In genomic region chr4:137804906-137805511, GRCh38 we compare ENCODE assay signal across 1 cellular context.
TF ChIP-seq lines count a peak whose summit lies in the region.

No MANE protein-coding gene starts in this region.

TF ChIP-seq in H1, 55 proteins besides CTCF, POLR2A, EP300 and RAD21:
- no peak for TF ChIP-seq JUN (IDR thresholded peaks at IDR 0.05; ENCODE audit: low read depth, low read length)
- TF ChIP-seq CBX5 (IDR thresholded peaks at IDR 0.05; ENCODE audit: low read depth, low read length), result no peak
- no peak for TF ChIP-seq HDAC2 (IDR thresholded peaks at IDR 0.05; ENCODE audit: borderline replicate concordance in 1 of 2, low read depth in 2 of 2, low read length in 2 of 2)
- no peak for TF ChIP-seq BRCA1 (IDR thresholded peaks at IDR 0.05; ENCODE audit: low read depth, low read length)
- TF ChIP-seq SP4 (IDR thresholded peaks at IDR 0.05; ENCODE audit: low read length), result no peak
- TF ChIP-seq CHD1 (IDR thresholded peaks at IDR 0.05; ENCODE audit: low read depth, low read length), result no peak
- no peak for TF ChIP-seq GTF2F1 (IDR thresholded peaks at IDR 0.05; ENCODE audit: borderline replicate concordance, low read depth, low read length)
- TF ChIP-seq GABPA (IDR thresholded peaks at IDR 0.05; ENCODE audit: borderline replicate concordance, insufficient read depth, low read length), result no peak
- no peak for TF ChIP-seq SP2 (IDR thresholded peaks at IDR 0.05; ENCODE audit: low read length)
- no peak for TF ChIP-seq RFX5 (IDR thresholded peaks at IDR 0.05; ENCODE audit: borderline replicate concordance, low read depth, low read length)
- TF ChIP-seq, protein P1, sequence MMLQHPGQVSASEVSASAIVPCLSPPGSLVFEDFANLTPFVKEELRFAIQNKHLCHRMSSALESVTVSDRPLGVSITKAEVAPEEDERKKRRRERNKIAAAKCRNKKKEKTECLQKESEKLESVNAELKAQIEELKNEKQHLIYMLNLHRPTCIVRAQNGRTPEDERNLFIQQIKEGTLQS (IDR thresholded peaks at IDR 0.05; ENCODE audit: insufficient read depth, low read depth, low read length), result no peak
- TF ChIP-seq FOSL1 (IDR thresholded peaks at IDR 0.05; ENCODE audit: insufficient read depth, low read depth, low read length), result no peak
- no peak for TF ChIP-seq SUZ12 (IDR thresholded peaks at IDR 0.05; ENCODE audit: low read length)
- no peak for TF ChIP-seq YY1 (IDR thresholded peaks at IDR 0.05; ENCODE audit: low read depth, low read length)
- no peak for TF ChIP-seq RXRA (IDR thresholded peaks at IDR 0.05; ENCODE audit: insufficient read depth, low read depth, low read length)
- no peak for TF ChIP-seq ASH2L (IDR thresholded peaks at IDR 0.05; ENCODE audit: low read length)
- TF ChIP-seq NRF1 (IDR thresholded peaks at IDR 0.05; ENCODE audit: low read depth, low read length), result no peak
- no peak for TF ChIP-seq KDM1A (IDR thresholded peaks at IDR 0.05; ENCODE audit: borderline replicate concordance, low read length)
